12 cellular contexts compared by ENCODE assay signal in genomic region chr18:23495723-23496440, GRCh38. TPM values are rescaled to one million over a fixed set of nuclear protein-coding genes. Genes with fewer than 3 reads are reported as not detected.
DNase-seq lines count a peak whose midpoint lies in the region; ATAC-seq and TF ChIP-seq lines count a peak whose summit lies in the region.
"Had no signal": no experiment of that assay in that cellular context is flagged by ENCODE, and none has a peak within 500 bp of the region (broad histone marks: within the 10 kb centered on the region; RNA-seq: fewer than 3 reads in every experiment).

No MANE protein-coding gene starts in this region.

- no peak for TF ChIP-seq CTCF in activated B cell treated with CpG ODN at 0.5 μM for 24 hours (IDR thresholded peaks at IDR 0.05)
- TF ChIP-seq CTCF in left lung (IDR thresholded peaks at IDR 0.05) = no peak

- H3K27me3 ChIP-seq in left lung (no peaks in the 10 kb centered on the region), SJCRH30 (no peaks in the 10 kb centered on the region)

- H3K36me3 Mint-ChIP-seq in activated B cell treated with CpG ODN at 0.5 μM for 24 hours (ENCODE audit: low read depth) = peaks cover 5% of the 10 kb centered on the region
- no peaks in the 10 kb centered on the region for H3K36me3 Mint-ChIP-seq in activated CD4-positive, alpha-beta memory T cell treated with anti-CD3 and anti-CD28 coated beads, Interleukin-2, amount 10 ng/mL, durations not matched to agents 7 days and 5 days (ENCODE audit: low read depth)
- H3K36me3 Mint-ChIP-seq: WTC11 had no signal

- peaks cover 62% of the 10 kb centered on the region for H3K4me1 Mint-ChIP-seq in activated B cell treated with CpG ODN at 0.5 μM for 24 hours
- H3K4me1 Mint-ChIP-seq in activated CD4-positive, alpha-beta memory T cell treated with anti-CD3 and anti-CD28 coated beads, Interleukin-2, amount 10 ng/mL, durations not matched to agents 7 days and 5 days = peaks cover 18% of the 10 kb centered on the region
- H3K4me1 Mint-ChIP-seq: WTC11 had no signal

- CTCF ChIA-PET in activated B cell treated with CpG ODN at 0.5 μM for 24 hours (lab: Charles Lee) = interaction anchor here (0.7 to 4.9 kb wide), 5 partner anchors 8 to 42 kb away, joined by 3 to 28 read pairs (median 4); partner anchors contain the start of gene RIOK3
- CTCF ChIA-PET in activated CD4-positive, alpha-beta memory T cell treated with anti-CD3 and anti-CD28 coated beads, Interleukin-2, amount 10 ng/mL, durations not matched to agents 7 days and 5 days (lab: Charles Lee) = interaction anchor here (1.6 kb wide), 2 partner anchors 9 to 20 kb away, joined by 5 to 7 read pairs; no protein-coding TSS in a partner anchor

- peak; percentile 40 for ATAC-seq in activated B cell treated with CpG ODN at 0.5 μM for 24 hours (ENCODE audit: low read depth)
- peak; percentile 81 for ATAC-seq in left lung
- no peak for ATAC-seq in HG02571 (IDR thresholded peaks at IDR 0.05; ENCODE audit: unreplicated experiment)
- ATAC-seq: naive thymus-derived CD8-positive, alpha-beta T cell; WTC11 had no signal

- POLR2A ChIA-PET in activated B cell treated with CpG ODN at 0.5 μM for 24 hours (lab: Charles Lee) = interaction anchor here (0.7 to 5.2 kb wide), 7 partner anchors 8 to 563 kb away, joined by 3 to 36 read pairs (median 4); partner anchors contain the start of genes RBBP8 and RIOK3
- POLR2A ChIA-PET in activated CD4-positive, alpha-beta memory T cell treated with anti-CD3 and anti-CD28 coated beads, Interleukin-2, amount 10 ng/mL, durations not matched to agents 7 days and 5 days (lab: Charles Lee) = interaction anchor here (0.7 to 0.8 kb wide), 2 partner anchors 8 to 12 kb away, joined by 3 read pairs; no protein-coding TSS in a partner anchor

- in situ Hi-C loops in G401 (cut with HindIII; ENCODE audit: low sequenced_read_pairs) = no loop called here

- intact Hi-C loops in activated B cell treated with CpG ODN at 0.5 μM for 24 hours (cut with micrococcal nuclease) (no loop called here), left lung (cut with DNase I) (no loop called here)

- no peaks in the 10 kb centered on the region for H3K9me3 Mint-ChIP-seq in activated B cell treated with CpG ODN at 0.5 μM for 24 hours
- no peaks in the 10 kb centered on the region for H3K9me3 Mint-ChIP-seq in activated CD4-positive, alpha-beta memory T cell treated with anti-CD3 and anti-CD28 coated beads, Interleukin-2, amount 10 ng/mL, durations not matched to agents 7 days and 5 days
- H3K9me3 Mint-ChIP-seq: naive thymus-derived CD8-positive, alpha-beta T cell had no signal

- H3K27me3 Mint-ChIP-seq in activated B cell treated with CpG ODN at 0.5 μM for 24 hours = no peaks in the 10 kb centered on the region
- no peaks in the 10 kb centered on the region for H3K27me3 Mint-ChIP-seq in activated CD4-positive, alpha-beta memory T cell treated with anti-CD3 and anti-CD28 coated beads, Interleukin-2, amount 10 ng/mL, durations not matched to agents 7 days and 5 days
- H3K27me3 Mint-ChIP-seq: naive thymus-derived CD8-positive, alpha-beta T cell had no signal

- H3K4me3 ChIP-seq in left lung (no peak overlapping the region), SJCRH30 (no peak overlapping the region)

- H3K4me1 ChIP-seq in left lung = peaks cover 0 to 24% of the 10 kb centered on the region in 2 donors
- H3K4me1 ChIP-seq in SJCRH30 = no peaks in the 10 kb centered on the region

- peak overlapping the region; percentile 93 for H3K27ac Mint-ChIP-seq in activated B cell treated with CpG ODN at 0.5 μM for 24 hours
- no peak overlapping the region for H3K27ac Mint-ChIP-seq in activated CD4-positive, alpha-beta memory T cell treated with anti-CD3 and anti-CD28 coated beads, Interleukin-2, amount 10 ng/mL, durations not matched to agents 7 days and 5 days
- H3K27ac Mint-ChIP-seq: WTC11 had no signal

- no peaks in the 10 kb centered on the region for H3K36me3 ChIP-seq in left lung
- H3K36me3 ChIP-seq in SJCRH30 = no peaks in the 10 kb centered on the region

- H3K27ac ChIP-seq in left lung (no peak overlapping the region), SJCRH30 (no peak overlapping the region)

- peak overlapping the region; percentile 85 for H3K4me3 Mint-ChIP-seq in activated B cell treated with CpG ODN at 0.5 μM for 24 hours
- H3K4me3 Mint-ChIP-seq in activated CD4-positive, alpha-beta memory T cell treated with anti-CD3 and anti-CD28 coated beads, Interleukin-2, amount 10 ng/mL, durations not matched to agents 7 days and 5 days = no peak overlapping the region
- H3K4me3 Mint-ChIP-seq: WTC11 had no signal

- peak; percentile 36 for DNase-seq in G401 (ENCODE audit: low spot score)
- DNase-seq in NCI-H1436 treated with DMSO at 0.1 percent for 48 hours (lab: John Stamatoyannopoulos, UW) = peak; percentile 78
- no peak for DNase-seq in activated B cell treated with CpG ODN at 0.5 μM for 24 hours
- DNase-seq in left lung = peak in 1 of 2 donors; percentile 49
- no peak for DNase-seq in activated CD4-positive, alpha-beta memory T cell treated with anti-CD3 and anti-CD28 coated beads, Interleukin-2, amount 10 ng/mL, durations not matched to agents 7 days and 5 days
- DNase-seq in SJCRH30 = no peak
- DNase-seq in stimulated activated CD8-positive, alpha-beta memory T cell treated with anti-CD3 and anti-CD28 coated beads, Interleukin-4, amount 100 ng/mL, for 48 hours = no peak
- DNase-seq: naive thymus-derived CD8-positive, alpha-beta T cell; NCI-H1694 treated with DMSO at 0.1 percent for 48 hours; retina had no signal

- H3K9me3 ChIP-seq in left lung = no peaks in the 10 kb centered on the region
- no peaks in the 10 kb centered on the region for H3K9me3 ChIP-seq in SJCRH30 (replicated peaks)

RNA-seq across cellular contexts. Expression of gene RMC1, which starts 7.4 kb away (rescaled TPM):
- total RNA-seq in G401 (2014; rRNA removed; shearing (Covaris generic)) = 12.9 and 18.5 TPM in 2 replicates
- total RNA-seq in activated B cell treated with CpG ODN at 0.5 μM for 24 hours (58.4 and 71.2 TPM in 2 replicates), left lung (10 to 100 TPM; 37.6 to 37.9 TPM)
- total RNA-seq in activated CD4-positive, alpha-beta memory T cell treated with anti-CD3 and anti-CD28 coated beads, Interleukin-2, amount 10 ng/mL, durations not matched to agents 7 days and 5 days = 10 to 100 TPM; 54.9 to 55.9 TPM
- total RNA-seq in SJCRH30 (2014; rRNA removed; shearing (Covaris generic)) = 18.6 and 18.8 TPM in 2 replicates

RNA-seq across cellular contexts. Expression of gene RIOK3, which starts 42.8 kb away (rescaled TPM):
- total RNA-seq in G401 (2014; rRNA removed; shearing (Covaris generic)) = 27.3 and 50.2 TPM in 2 replicates
- total RNA-seq in activated B cell treated with CpG ODN at 0.5 μM for 24 hours (90.4 and 92.4 TPM in 2 replicates), left lung (10 to 100 TPM; 55.3 to 63.0 TPM)
- total RNA-seq in activated CD4-positive, alpha-beta memory T cell treated with anti-CD3 and anti-CD28 coated beads, Interleukin-2, amount 10 ng/mL, durations not matched to agents 7 days and 5 days = 10 to 100 TPM; 68.3 to 74.8 TPM
- total RNA-seq in SJCRH30 (2014; rRNA removed; shearing (Covaris generic)) = 18.1 and 20.5 TPM in 2 replicates

Comparison
In these comparisons a context has a peak if more than half of its experiments do, and no peak if none do; other contexts are left out.
1. DNase-seq: peak in G401 (single experiment) and NCI-H1436 treated with DMSO at 0.1 percent for 48 hours (single experiment); none in activated B cell treated with CpG ODN at 0.5 μM for 24 hours (single experiment), activated CD4-positive, alpha-beta memory T cell treated with anti-CD3 and anti-CD28 coated beads, Interleukin-2, amount 10 ng/mL, durations not matched to agents 7 days and 5 days (single experiment), SJCRH30 (0 of 2) and stimulated activated CD8-positive, alpha-beta memory T cell treated with anti-CD3 and anti-CD28 coated beads, Interleukin-4, amount 100 ng/mL, for 48 hours (single experiment).